Comparison of ENCODE assay signal across 1 cellular context in genomic region chr17:19333736-19334290, GRCh38.
A peak's percentile ranks its signal among the peaks of the same experiment; 100 is the strongest.
TF ChIP-seq lines count a peak whose summit lies in the region.

No MANE protein-coding gene starts in this region.

TF ChIP-seq in HepG2, 621 proteins besides CTCF, POLR2A, EP300 and RAD21:
- TF ChIP-seq CENPBD1 (CRISPR knock-in tag; IDR thresholded peaks at IDR 0.05; ENCODE audit: borderline replicate concordance, low read depth) (no peak), FOSL1 (CRISPR knock-in tag; IDR thresholded peaks at IDR 0.05; ENCODE audit: borderline replicate concordance) (no peak), ZBTB46 (CRISPR knock-in tag; IDR thresholded peaks at IDR 0.05; ENCODE audit: borderline replicate concordance) (no peak), MYC (CRISPR knock-in tag; IDR thresholded peaks at IDR 0.05; ENCODE audit: borderline replicate concordance) (no peak), DDIT3 (CRISPR knock-in tag; IDR thresholded peaks at IDR 0.05) (no peak), ZNF788 (CRISPR knock-in tag; IDR thresholded peaks at IDR 0.05; ENCODE audit: borderline replicate concordance) (no peak), ZNF652 (CRISPR knock-in tag; IDR thresholded peaks at IDR 0.05; ENCODE audit: borderline replicate concordance, low read depth) (0 out of 2 replicates have a peak, but pooled peaks have one; percentile 20), GATA4 (IDR thresholded peaks at IDR 0.05; ENCODE audit: borderline replicate concordance, low read depth) (no peak), MAFK (conservative IDR thresholded peaks at IDR 0.05 in 1 of 2, IDR thresholded peaks at IDR 0.05 in 1 of 2; ENCODE audit: low read length in 2 of 2) (0 out of 4 replicates have a peak, but pooled peaks have one; percentile 6 to 16)
